Comparison of ENCODE assay signal across 8 cellular contexts in genomic region chr3:52537726-52538421, GRCh38. TPM values are rescaled to one million over a fixed set of nuclear protein-coding genes. Genes with fewer than 3 reads are reported as not detected.
DNase-seq lines count a peak whose midpoint lies in the region; ATAC-seq and TF ChIP-seq lines count a peak whose summit lies in the region.

No MANE protein-coding gene starts in this region.

- TF ChIP-seq CTCF in WTC11 (IDR thresholded peaks at IDR 0.05) (no peak), foreskin fibroblast (IDR thresholded peaks at IDR 0.05; ENCODE audit: low read depth, low read length) (no peak)

- peak overlapping the region; percentile 92 for H3K4me3 ChIP-seq in GM23248
- H3K4me3 ChIP-seq in foreskin fibroblast (ENCODE audit: low read depth in 1 of 2, low read length in 2 of 2), result peak overlapping the region; percentile 57 to 65
- H3K4me3 ChIP-seq in skeletal muscle satellite cell (ENCODE audit: low read length), result peak overlapping the region; percentile 78

- no peaks in the 10 kb centered on the region for H4K20me1 ChIP-seq in GM23248 (ENCODE audit: insufficient read depth)

- no peaks in the 10 kb centered on the region for H3K9me3 Mint-ChIP-seq in WTC11

- POLR2A ChIA-PET in WTC11 (lab: Charles Lee), result no interaction called here

- H3K36me3 ChIP-seq in GM23248 (ENCODE audit: low read depth) (peaks cover 2% of the 10 kb centered on the region; the same call in 1 of the 2 replicates), skeletal muscle satellite cell (ENCODE audit: insufficient read depth, low read length) (peaks cover 22% of the 10 kb centered on the region)

- no peak for ATAC-seq in WTC11
- no peak for ATAC-seq in HG02870 (IDR thresholded peaks at IDR 0.05; ENCODE audit: unreplicated experiment)

- H3K27me3 ChIP-seq in GM23248 (replicated peaks; ENCODE audit: insufficient read depth), result no peaks in the 10 kb centered on the region
- H3K27me3 ChIP-seq in skeletal muscle satellite cell (ENCODE audit: control insufficient read depth, insufficient read depth, low read length), result no peaks in the 10 kb centered on the region

- peaks cover 19% of the 10 kb centered on the region for H3K36me3 Mint-ChIP-seq in WTC11

- H3K9ac ChIP-seq in GM23248 (peak overlapping the region; percentile 94), skeletal muscle satellite cell (ENCODE audit: low read depth, low read length) (peak overlapping the region; percentile 89)

- DNase-seq in GM23248 (peak; percentile 17), WTC11 (ENCODE audit: low spot score) (no peak), foreskin fibroblast (no peak), EL (no peak), HT-29 (ENCODE audit: low spot score) (no peak), cerebellar cortex (ENCODE audit: low spot score) (no peak)

- no peaks in the 10 kb centered on the region for H3K9me2 ChIP-seq in GM23248 (ENCODE audit: insufficient read depth)

- in situ Hi-C loops in GM23248 (cut with MboI), result no loop called here

- CTCF ChIA-PET in WTC11 (lab: Charles Lee), result no interaction called here

- peak overlapping the region; percentile 43 for H3K27ac Mint-ChIP-seq in WTC11

- H3K27ac ChIP-seq in GM23248, result peak overlapping the region; percentile 89

- WGBS in GM23248 (ENCODE audit: low coverage in 1 of 2, low lambda C conversion rate in 2 of 2, missing lambda C conversion rate in 2 of 2), 2 experiments, result 78 to 81% methylated on average over 7 of the region's 7 CpGs

- H3K4me3 Mint-ChIP-seq in WTC11, result peak overlapping the region; percentile 98

- H2AFZ ChIP-seq in GM23248, result no peak overlapping the region

- H3K4me1 ChIP-seq in GM23248 (ENCODE audit: insufficient read depth) (peaks cover 37% of the 10 kb centered on the region), skeletal muscle satellite cell (ENCODE audit: control insufficient read depth, insufficient read depth, low read length) (peaks cover 35% of the 10 kb centered on the region)

- H3K4me1 Mint-ChIP-seq in WTC11, result peaks cover 43% of the 10 kb centered on the region

- H3K4me2 ChIP-seq in GM23248 (ENCODE audit: unreplicated experiment) (peak overlapping the region; percentile 97), skeletal muscle satellite cell (ENCODE audit: low read length) (peak overlapping the region; percentile 81)

- H3K27me3 Mint-ChIP-seq in WTC11 (ENCODE audit: low read depth), result no peaks in the 10 kb centered on the region

- H3F3A ChIP-seq in GM23248 (ENCODE audit: insufficient read depth), result peaks cover 38% of the 10 kb centered on the region

- H3K79me2 ChIP-seq in GM23248 (ENCODE audit: insufficient read depth), result peaks cover 64% of the 10 kb centered on the region

- H3K9me3 ChIP-seq in GM23248 (ENCODE audit: low read depth) (no peaks in the 10 kb centered on the region), skeletal muscle satellite cell (replicated peaks; ENCODE audit: low read length) (no peaks in the 10 kb centered on the region)

TF ChIP-seq in WTC11, 78 proteins besides CTCF, POLR2A, EP300 and RAD21:
- TF ChIP-seq MLX (CRISPR knock-in tag; IDR thresholded peaks at IDR 0.05), result no peak
- no peak for TF ChIP-seq ZNF423 (CRISPR knock-in tag; IDR thresholded peaks at IDR 0.05)
- TF ChIP-seq ZNF281 (CRISPR knock-in tag; IDR thresholded peaks at IDR 0.05), result no peak
- TF ChIP-seq EMX1 (CRISPR knock-in tag; IDR thresholded peaks at IDR 0.05), result no peak
- no peak for TF ChIP-seq SOX15 (CRISPR knock-in tag; IDR thresholded peaks at IDR 0.05)
- TF ChIP-seq IRF2 (CRISPR knock-in tag; IDR thresholded peaks at IDR 0.05; ENCODE audit: borderline replicate concordance, low read depth), result no peak
TF ChIP-seq in WTC11: peak in this region for 0.

RNA-seq across cellular contexts. Expression of gene UQCC5, which starts 1.5 kb away (rescaled TPM):
- 0.32 and 5.3 TPM in 2 replicates for total RNA-seq in GM23248 (2014; rRNA removed; shearing (Covaris generic))
- polyA plus RNA-seq in GM23248 (2016; fragmentation: Nextera tagmentation; extraction: Ambion mirVana), result 60.7 and 64.2 TPM in 2 replicates
- 30.0 to 37.8 TPM (median 36.4 TPM) in 3 replicates for total RNA-seq in WTC11 (2021)
- total RNA-seq in skeletal muscle satellite cell (2012; rRNA removed), result 2.4 and 9.4 TPM in 2 replicates
- total RNA-seq in HT-29 (2014; rRNA removed; shearing (Covaris generic)), result 15.3 and 38.3 TPM in 2 replicates

RNA-seq across cellular contexts. Expression of gene NT5DC2, which starts 4.2 kb away (rescaled TPM):
- total RNA-seq in GM23248 (2014; rRNA removed; shearing (Covaris generic)), result 111 and 134 TPM in 2 replicates
- 49.9 and 51.1 TPM in 2 replicates for polyA plus RNA-seq in GM23248 (2016; fragmentation: Nextera tagmentation; extraction: Ambion mirVana)
- total RNA-seq in WTC11 (2021), result 377 to 430 TPM (median 417 TPM) in 3 replicates
- total RNA-seq in skeletal muscle satellite cell (2012; rRNA removed), result 44.1 and 64.9 TPM in 2 replicates
- total RNA-seq in HT-29 (2014; rRNA removed; shearing (Covaris generic)), result 119 and 120 TPM in 2 replicates

RNA-seq across cellular contexts. Expression of gene STAB1, which starts 42.7 kb away (rescaled TPM):
- total RNA-seq in GM23248 (2014; rRNA removed; shearing (Covaris generic)), result under 0.01 TPM in 1 of 2 replicates, not detected in the other
- not detected in 2 replicates for polyA plus RNA-seq in GM23248 (2016; fragmentation: Nextera tagmentation; extraction: Ambion mirVana)
- total RNA-seq in WTC11 (2021), result 1.9 to 2.6 TPM (median 2.1 TPM) in 3 replicates
- total RNA-seq in skeletal muscle satellite cell (2012; rRNA removed), result under 0.01 TPM in 2 replicates
- 0.03 TPM in 1 of 2 replicates, not detected in the other for total RNA-seq in HT-29 (2014; rRNA removed; shearing (Covaris generic))
